In genomic region chr19:15265214-15265613, GRCh38 we compare ENCODE assay signal across 12 cellular contexts. TPM values are rescaled to one million over a fixed set of nuclear protein-coding genes. Genes with fewer than 3 reads are reported as not detected.
DNase-seq lines count a peak whose midpoint lies in the region; ATAC-seq, FAIRE-seq and TF ChIP-seq lines count a peak whose summit lies in the region.
"Had no signal": no experiment of that assay in that cellular context is flagged by ENCODE, and none has a peak within 500 bp of the region (broad histone marks: within the 10 kb centered on the region; RNA-seq: fewer than 3 reads in every experiment).

No MANE protein-coding gene starts in this region.

- no peak overlapping the region for H3K4me3 ChIP-seq in breast epithelium
- H3K4me3 ChIP-seq in mammary epithelial cell (replicated peaks in 1 of 3; ENCODE audit: insufficient read depth in 1 of 3, low read depth in 2 of 3, low read length in 3 of 3): no peak overlapping the region
- no peak overlapping the region for H3K4me3 ChIP-seq in esophagus (ENCODE audit: low read depth in 1 of 2, low read length in 2 of 2)
- H3K4me3 ChIP-seq in pancreas: no peak overlapping the region
- no peak overlapping the region for H3K4me3 ChIP-seq in upper lobe of left lung

- no peaks in the 10 kb centered on the region for H3K9me3 Mint-ChIP-seq in activated T-helper 1 cell treated with anti-CD3 and anti-CD28 coated beads, Interleukin-12 subunit alpha, Interleukin-12 subunit beta, Interleukin-2, Interleukin-4 antibody, amounts not matched to agents 30 ng/mL and 10 ng/mL and 1 ng/mL, durations not matched to agents 14 hours and 24 hours and 36 hours

- FAIRE-seq in pancreas (lab: Jason Lieb, UNC): no peak

- WGBS in mammary epithelial cell (ENCODE audit: low coverage, missing lambda C conversion rate): 88% methylated on average over 4 of the region's 16 CpGs
- 77 to 79% methylated on average over 16 of the region's 16 CpGs for WGBS in esophagus, 2 donors
- WGBS in pancreas, 2 donors: 66 to 77% methylated on average over 13 to 16 of the region's 16 CpGs
- WGBS in upper lobe of left lung, 2 donors: 81 to 84% methylated on average over 11 to 16 of the region's 16 CpGs

- no peak overlapping the region for H2AFZ ChIP-seq in mammary epithelial cell (ENCODE audit: low read depth, low read length)

- no peak overlapping the region for H3K4me3 Mint-ChIP-seq in activated T-helper 1 cell treated with anti-CD3 and anti-CD28 coated beads, Interleukin-12 subunit alpha, Interleukin-12 subunit beta, Interleukin-2, Interleukin-4 antibody, amounts not matched to agents 30 ng/mL and 10 ng/mL and 1 ng/mL, durations not matched to agents 14 hours and 24 hours and 36 hours
- H3K4me3 Mint-ChIP-seq: activated naive CD8-positive, alpha-beta T cell had no signal

- TF ChIP-seq EP300 in upper lobe of left lung (IDR thresholded peaks at IDR 0.05): no peak

- CTCF ChIA-PET in mammary epithelial cell (lab: Charles Lee; ENCODE audit: low non-redundant PET): no interaction called here

- dilution Hi-C loops in mammary epithelial cell (cut with HindIII; ENCODE audit: low sequenced_read_pairs): no loop called here

- intact Hi-C loops in breast epithelium (cut with DNase I; ENCODE audit: low total_unique reads): loop anchor here (10.0 kb wide), 1 partner anchor 70 kb away; the partner anchor contains the start of gene BRD4
- intact Hi-C loops in mammary epithelial cell (cut with micrococcal nuclease): loop anchor here (2.0 kb wide), 1 partner anchor 16 kb away; no protein-coding TSS in a partner anchor
- intact Hi-C loops in pancreas (cut with DNase I): loop anchor here in 1 of 3 donors (10.0 kb wide), 2 partner anchors 50 to 290 kb away; no protein-coding TSS in a partner anchor
- intact Hi-C loops in activated T-helper 1 cell treated with anti-CD3 and anti-CD28 coated beads, Interleukin-12 subunit alpha, Interleukin-12 subunit beta, Interleukin-2, Interleukin-4 antibody, amounts not matched to agents 30 ng/mL and 10 ng/mL and 1 ng/mL, durations not matched to agents 14 hours and 24 hours and 36 hours (cut with micrococcal nuclease): no loop called here

- H3K27me3 ChIP-seq in breast epithelium (no peaks in the 10 kb centered on the region), mammary epithelial cell (ENCODE audit: insufficient read depth, low read length) (no peaks in the 10 kb centered on the region), esophagus (ENCODE audit: control insufficient read depth in 1 of 2, insufficient read depth in 2 of 2, low read length in 2 of 2) (no peaks in the 10 kb centered on the region), pancreas (no peaks in the 10 kb centered on the region), upper lobe of left lung (no peaks in the 10 kb centered on the region)

- TF ChIP-seq CTCF in breast epithelium (IDR thresholded peaks at IDR 0.05): no peak
- no peak for TF ChIP-seq CTCF in mammary epithelial cell (conservative IDR thresholded peaks at IDR 0.05 in 1 of 2, IDR thresholded peaks at IDR 0.05 in 1 of 2; ENCODE audit: extremely low read depth in 1 of 2, insufficient read depth in 1 of 2, low read depth in 1 of 2, low read length in 2 of 2)
- TF ChIP-seq CTCF in pancreas (IDR thresholded peaks at IDR 0.05): no peak
- TF ChIP-seq CTCF in upper lobe of left lung (IDR thresholded peaks at IDR 0.05): no peak

- H3K9ac ChIP-seq in mammary epithelial cell (ENCODE audit: insufficient read depth, low read length): no peak overlapping the region

- peaks cover 49% of the 10 kb centered on the region for H3K36me3 Mint-ChIP-seq in activated T-helper 1 cell treated with anti-CD3 and anti-CD28 coated beads, Interleukin-12 subunit alpha, Interleukin-12 subunit beta, Interleukin-2, Interleukin-4 antibody, amounts not matched to agents 30 ng/mL and 10 ng/mL and 1 ng/mL, durations not matched to agents 14 hours and 24 hours and 36 hours (ENCODE audit: low read depth)

- no peak overlapping the region for H3K4me2 ChIP-seq in mammary epithelial cell (ENCODE audit: insufficient read depth, low read depth, low read length)

- peaks cover 85% of the 10 kb centered on the region for H3K79me2 ChIP-seq in mammary epithelial cell (ENCODE audit: insufficient read depth, low read length)

- no peak for DNase-seq in breast epithelium (ENCODE audit: low spot score in 2 of 2)
- no peak for DNase-seq in mammary epithelial cell
- peak in 1 of 6 donors; percentile 51 for DNase-seq in pancreas
- DNase-seq in upper lobe of left lung: no peak
- no peak for DNase-seq in NCI-H2196 (lab: John Stamatoyannopoulos, UW; ENCODE audit: unreplicated experiment)
- DNase-seq in activated T-helper 1 cell treated with anti-CD3 and anti-CD28 coated beads, Interleukin-12 subunit alpha, Interleukin-12 subunit beta, Interleukin-2, Interleukin-4 antibody, amounts not matched to agents 30 ng/mL and 10 ng/mL and 1 ng/mL, durations not matched to agents 14 hours and 24 hours and 36 hours (ENCODE audit: low spot score): no peak
- DNase-seq: activated CD4-positive, alpha-beta T cell treated with anti-CD3 and anti-CD28 coated beads, Interleukin-2, amount 50 U/mL, for 48 hours; effector CD4-positive, alpha-beta T cell; mesendoderm had no signal

- peaks cover 19 to 23% of the 10 kb centered on the region in 2 donors for H3K4me1 ChIP-seq in breast epithelium
- H3K4me1 ChIP-seq in mammary epithelial cell (ENCODE audit: insufficient read depth, low read length): peaks cover 7% of the 10 kb centered on the region
- H3K4me1 ChIP-seq in esophagus (ENCODE audit: control insufficient read depth in 2 of 2, insufficient read depth in 2 of 2, low read length in 1 of 2): peaks cover 7 to 24% of the 10 kb centered on the region in 2 donors
- peaks cover 46 to 77% (median 59%) of the 10 kb centered on the region in 3 donors for H3K4me1 ChIP-seq in pancreas
- H3K4me1 ChIP-seq in upper lobe of left lung: peaks cover 37 to 53% (median 50%) of the 10 kb centered on the region in 4 donors

- H3K27ac Mint-ChIP-seq in activated T-helper 1 cell treated with anti-CD3 and anti-CD28 coated beads, Interleukin-12 subunit alpha, Interleukin-12 subunit beta, Interleukin-2, Interleukin-4 antibody, amounts not matched to agents 30 ng/mL and 10 ng/mL and 1 ng/mL, durations not matched to agents 14 hours and 24 hours and 36 hours: no peak overlapping the region
- H3K27ac Mint-ChIP-seq: activated naive CD8-positive, alpha-beta T cell had no signal

- H3K9me3 ChIP-seq in breast epithelium: no peaks in the 10 kb centered on the region
- H3K9me3 ChIP-seq in mammary epithelial cell (replicated peaks; ENCODE audit: insufficient read depth, low read length): no peaks in the 10 kb centered on the region
- no peaks in the 10 kb centered on the region for H3K9me3 ChIP-seq in esophagus (ENCODE audit: control insufficient read depth in 2 of 2, insufficient read depth in 1 of 2, low read depth in 1 of 2, low read length in 1 of 2)
- H3K9me3 ChIP-seq in pancreas: no peaks in the 10 kb centered on the region
- no peaks in the 10 kb centered on the region for H3K9me3 ChIP-seq in upper lobe of left lung

- BruUV-seq in mammary epithelial cell (replicated peaks; lab: Mats Ljungman, UMichigan): no TSS peak

- H3K36me3 ChIP-seq in breast epithelium: no peaks in the 10 kb centered on the region
- peaks cover 28% of the 10 kb centered on the region for H3K36me3 ChIP-seq in mammary epithelial cell (ENCODE audit: insufficient read depth, low read length)
- peaks cover 16 to 60% of the 10 kb centered on the region in 2 donors for H3K36me3 ChIP-seq in esophagus (ENCODE audit: control insufficient read depth in 2 of 2, insufficient read depth in 2 of 2, low read length in 1 of 2)
- peaks cover 0 to 30% (median 0%) of the 10 kb centered on the region in 3 donors for H3K36me3 ChIP-seq in pancreas
- peaks cover 20 to 91% (median 64%) of the 10 kb centered on the region in 4 donors for H3K36me3 ChIP-seq in upper lobe of left lung

- in situ Hi-C loops in mammary epithelial cell (cut with MboI; ENCODE audit: low sequenced_read_pairs in 2 of 2): loop anchor here in 1 of 2 donors (10.0 kb wide), 1 partner anchor 290 kb away; no protein-coding TSS in a partner anchor

- H3K27ac ChIP-seq in breast epithelium (peak overlapping the region; percentile 12 to 90), mammary epithelial cell (ENCODE audit: insufficient read depth, low read depth, low read length) (no peak overlapping the region), esophagus (ENCODE audit: low read depth in 2 of 2, low read length in 1 of 2) (peak overlapping the region; percentile 64 to 77), pancreas (peak overlapping the region; percentile 42 to 88 (median 68)), upper lobe of left lung (peak overlapping the region; percentile 65 to 70 (median 66))

- no peak for TF ChIP-seq POLR2A in breast epithelium (IDR thresholded peaks at IDR 0.05)
- TF ChIP-seq POLR2A in upper lobe of left lung (IDR thresholded peaks at IDR 0.05): no peak

- peaks cover 14% of the 10 kb centered on the region for H3K4me1 Mint-ChIP-seq in activated T-helper 1 cell treated with anti-CD3 and anti-CD28 coated beads, Interleukin-12 subunit alpha, Interleukin-12 subunit beta, Interleukin-2, Interleukin-4 antibody, amounts not matched to agents 30 ng/mL and 10 ng/mL and 1 ng/mL, durations not matched to agents 14 hours and 24 hours and 36 hours (ENCODE audit: low read depth)

- no peaks in the 10 kb centered on the region for H3K27me3 Mint-ChIP-seq in activated T-helper 1 cell treated with anti-CD3 and anti-CD28 coated beads, Interleukin-12 subunit alpha, Interleukin-12 subunit beta, Interleukin-2, Interleukin-4 antibody, amounts not matched to agents 30 ng/mL and 10 ng/mL and 1 ng/mL, durations not matched to agents 14 hours and 24 hours and 36 hours (ENCODE audit: insufficient read depth)
- H3K27me3 Mint-ChIP-seq: activated naive CD8-positive, alpha-beta T cell had no signal

- peaks cover 4% of the 10 kb centered on the region for H4K20me1 ChIP-seq in mammary epithelial cell (ENCODE audit: insufficient read depth, low read length)

- ATAC-seq in pancreas (no peak), upper lobe of left lung (ENCODE audit: low FRiP score in 2 of 2) (no peak), GM21825 (IDR thresholded peaks at IDR 0.05; ENCODE audit: unreplicated experiment) (no peak)

RNA-seq across cellular contexts. Expression of gene EPHX3, which starts 33.0 kb away (rescaled TPM):
- total RNA-seq in breast epithelium (under 1 TPM in 1 of 3 donors, not detected in 2; 0.29 TPM), mammary epithelial cell (under 1 TPM; 0.17 to 0.47 TPM), pancreas (under 1 TPM in 4 of 6 donors, not detected in 2; 0.09 to 0.59 (median 0.17) TPM), upper lobe of left lung (1 to 10 TPM; 2.0 to 4.8 (median 2.3) TPM)
- polyA plus RNA-seq in mammary epithelial cell (0.06 TPM), esophagus (10 to 100 TPM; 30.4 to 69.8 TPM), pancreas (under 1 TPM in 1 of 2 donors, not detected in 1; 0.16 TPM)
- polyA minus RNA-seq in mammary epithelial cell: not detected
- total RNA-seq in activated T-helper 1 cell treated with anti-CD3 and anti-CD28 coated beads, Interleukin-12 subunit alpha, Interleukin-12 subunit beta, Interleukin-2, Interleukin-4 antibody, amounts not matched to agents 30 ng/mL and 10 ng/mL and 1 ng/mL, durations not matched to agents 14 hours and 24 hours and 36 hours: 0.20 TPM in 1 of 2 replicates, not detected in the other
